ENCODE assay signal across 2 cellular contexts in genomic region chr16:397736-398332, GRCh38.
TF ChIP-seq lines count a peak whose summit lies in the region.

No MANE protein-coding gene starts in this region.

TF ChIP-seq in IMR-90, 13 proteins besides CTCF, POLR2A, EP300 and RAD21:
- no peak for TF ChIP-seq RCOR1 (IDR thresholded peaks at IDR 0.05; ENCODE audit: insufficient replicate concordance, low read length)
- no peak for TF ChIP-seq MXI1 (IDR thresholded peaks at IDR 0.05; ENCODE audit: borderline replicate concordance, low read depth, low read length)
- TF ChIP-seq SMC3 (IDR thresholded peaks at IDR 0.05; ENCODE audit: low read depth, low read length): no peak
- TF ChIP-seq MAFK (IDR thresholded peaks at IDR 0.05; ENCODE audit: low read depth, low read length): no peak
- no peak for TF ChIP-seq USF2 (IDR thresholded peaks at IDR 0.05; ENCODE audit: low read depth, low read length)
- no peak for TF ChIP-seq CEBPB (IDR thresholded peaks at IDR 0.05; ENCODE audit: low read depth, low read length)
- no peak for TF ChIP-seq ELK1 (IDR thresholded peaks at IDR 0.05; ENCODE audit: borderline replicate concordance, low read depth, low read length)
- no peak for TF ChIP-seq MAZ (IDR thresholded peaks at IDR 0.05; ENCODE audit: borderline replicate concordance, low read depth, low read length)
- TF ChIP-seq BHLHE40 (IDR thresholded peaks at IDR 0.05; ENCODE audit: low read depth, low read length): no peak
- TF ChIP-seq FOS (IDR thresholded peaks at IDR 0.05; ENCODE audit: low read depth, low read length): no peak
- no peak for TF ChIP-seq RFX5 (IDR thresholded peaks at IDR 0.05; ENCODE audit: low read depth, low read length)
- TF ChIP-seq CHD1 (IDR thresholded peaks at IDR 0.05; ENCODE audit: low read depth, low read length): no peak
- no peak for TF ChIP-seq NFE2L2 (IDR thresholded peaks at IDR 0.05; ENCODE audit: low read depth, low read length)

TF ChIP-seq in GM12891, 5 proteins besides CTCF, POLR2A, EP300 and RAD21:
- no peak for TF ChIP-seq PAX5 (IDR thresholded peaks at IDR 0.05; ENCODE audit: insufficient read depth, low read length, severe bottlenecking)
- TF ChIP-seq POU2F2 (IDR thresholded peaks at IDR 0.05; ENCODE audit: low read depth, low read length): no peak
- no peak for TF ChIP-seq POLR2AphosphoS5 (IDR thresholded peaks at IDR 0.05; ENCODE audit: low read depth, low read length)
- no peak for TF ChIP-seq TAF1 (IDR thresholded peaks at IDR 0.05; ENCODE audit: low read depth, low read length)
- no peak for TF ChIP-seq SPI1 (IDR thresholded peaks at IDR 0.05; ENCODE audit: low read depth, low read length)
TF ChIP-seq in GM12891: peak in this region for 0.
